3 cellular contexts compared by ENCODE assay signal in genomic region chr11:121463689-121464335, GRCh38.
TF ChIP-seq lines count a peak whose summit lies in the region.

No MANE protein-coding gene starts in this region.

TF ChIP-seq in A549, 52 proteins besides CTCF, POLR2A, EP300 and RAD21:
- no peak for TF ChIP-seq EHMT2 (IDR thresholded peaks at IDR 0.05; ENCODE audit: low read depth)
- TF ChIP-seq KDM5A (IDR thresholded peaks at IDR 0.05) = no peak
- TF ChIP-seq RNF2 (IDR thresholded peaks at IDR 0.05; ENCODE audit: borderline replicate concordance, low read depth) = no peak
- no peak for TF ChIP-seq FOXS1 (CRISPR knock-in tag; IDR thresholded peaks at IDR 0.05)
- no peak for TF ChIP-seq RARB (CRISPR knock-in tag; IDR thresholded peaks at IDR 0.05)
- no peak for TF ChIP-seq RFX5 (IDR thresholded peaks at IDR 0.05)
- no peak for TF ChIP-seq HOXB5 (CRISPR knock-in tag; IDR thresholded peaks at IDR 0.05)
- TF ChIP-seq ZFP36 (IDR thresholded peaks at IDR 0.05; ENCODE audit: borderline replicate concordance, partially characterized antibody) = no peak
- no peak for TF ChIP-seq HES2 (IDR thresholded peaks at IDR 0.05)
- TF ChIP-seq SREBF2 (IDR thresholded peaks at IDR 0.05) = no peak
- no peak for TF ChIP-seq E2F6 (IDR thresholded peaks at IDR 0.05; ENCODE audit: borderline replicate concordance, low read depth)
- no peak for TF ChIP-seq POLR2AphosphoS2 (conservative IDR thresholded peaks at IDR 0.05; ENCODE audit: low read length)
- no peak for TF ChIP-seq NFE2L2 (conservative IDR thresholded peaks at IDR 0.05; ENCODE audit: low read length)
- TF ChIP-seq TP53 (CRISPR knock-in tag; IDR thresholded peaks at IDR 0.05) = no peak
- no peak for TF ChIP-seq MAFK (IDR thresholded peaks at IDR 0.05; ENCODE audit: partially characterized antibody)
- TF ChIP-seq MAZ (IDR thresholded peaks at IDR 0.05; ENCODE audit: borderline replicate concordance, low read depth, low read length) = no peak
- no peak for TF ChIP-seq ATOH8 (CRISPR knock-in tag; IDR thresholded peaks at IDR 0.05; ENCODE audit: low read depth)

TF ChIP-seq in GM23338, 12 proteins besides CTCF, POLR2A, EP300 and RAD21 (continues in another document):
- TF ChIP-seq EZH2 (IDR thresholded peaks at IDR 0.05; ENCODE audit: low read depth, unreplicated experiment) (no peak), ZNF114 (CRISPR knock-in tag; IDR thresholded peaks at IDR 0.05) (no peak), JUNB (IDR thresholded peaks at IDR 0.05; ENCODE audit: unreplicated experiment) (no peak), POLR2AphosphoS5 (IDR thresholded peaks at IDR 0.05; ENCODE audit: low read depth) (no peak), ZNF331 (CRISPR knock-in tag; IDR thresholded peaks at IDR 0.05; ENCODE audit: low read depth) (no peak), STAT1 (IDR thresholded peaks at IDR 0.05; ENCODE audit: unreplicated experiment) (no peak), EZH2phosphoT487 (IDR thresholded peaks at IDR 0.05; ENCODE audit: unreplicated experiment) (no peak), ZNF462 (CRISPR knock-in tag; IDR thresholded peaks at IDR 0.05) (no peak), NANOG (IDR thresholded peaks at IDR 0.05; ENCODE audit: borderline replicate concordance) (no peak), ETS1 (IDR thresholded peaks at IDR 0.05) (no peak), CREB1 (CRISPR knock-in tag; IDR thresholded peaks at IDR 0.05; ENCODE audit: low read depth) (no peak)

TF ChIP-seq in HepG2, 621 proteins besides CTCF, POLR2A, EP300 and RAD21:
- no peak for TF ChIP-seq HNRNPUL1 (IDR thresholded peaks at IDR 0.05; ENCODE audit: low read depth, low read length)
- no peak for TF ChIP-seq ASH2L (IDR thresholded peaks at IDR 0.05; ENCODE audit: insufficient read length, low read depth, low read length)
- TF ChIP-seq ZNF749 (CRISPR knock-in tag; IDR thresholded peaks at IDR 0.05; ENCODE audit: borderline replicate concordance) = no peak
- no peak for TF ChIP-seq DDIT3 (CRISPR knock-in tag; IDR thresholded peaks at IDR 0.05)
- TF ChIP-seq ZNF282 (IDR thresholded peaks at IDR 0.05; ENCODE audit: partially characterized antibody) = no peak
- no peak for TF ChIP-seq ZNF775 (CRISPR knock-in tag; IDR thresholded peaks at IDR 0.05; ENCODE audit: borderline replicate concordance)
- TF ChIP-seq TFDP2 (CRISPR knock-in tag; IDR thresholded peaks at IDR 0.05) = no peak
- TF ChIP-seq JUN (CRISPR knock-in tag; IDR thresholded peaks at IDR 0.05) = no peak
- no peak for TF ChIP-seq ZNF451 (CRISPR knock-in tag; IDR thresholded peaks at IDR 0.05)
- TF ChIP-seq ZNF235 (CRISPR knock-in tag; IDR thresholded peaks at IDR 0.05; ENCODE audit: borderline replicate concordance) = no peak
- TF ChIP-seq ZNF766 (CRISPR knock-in tag; IDR thresholded peaks at IDR 0.05; ENCODE audit: borderline replicate concordance) = no peak
- TF ChIP-seq GABPB1 (CRISPR knock-in tag; IDR thresholded peaks at IDR 0.05) = no peak
- TF ChIP-seq PAXIP1 (CRISPR knock-in tag; conservative IDR thresholded peaks at IDR 0.05) = no peak
- no peak for TF ChIP-seq PHF8 (CRISPR knock-in tag; IDR thresholded peaks at IDR 0.05)
